In genomic region chr2:102046135-102046901, GRCh38 we compare ENCODE assay signal across 18 cellular contexts. TPM values are rescaled to one million over a fixed set of nuclear protein-coding genes. Genes with fewer than 3 reads are reported as not detected.
A peak's percentile ranks its signal among the peaks of the same experiment; 100 is the strongest.
DNase-seq lines count a peak whose midpoint lies in the region; TF ChIP-seq lines count a peak whose summit lies in the region.
"Had no signal": no experiment of that assay in that cellular context is flagged by ENCODE, and none has a peak within 500 bp of the region (broad histone marks: within the 10 kb centered on the region; RNA-seq: fewer than 3 reads in every experiment).

No MANE protein-coding gene starts in this region.

- intact Hi-C loops in breast epithelium (cut with DNase I; ENCODE audit: low total_unique reads), result no loop called here
- intact Hi-C loops in MCF 10A (cut with micrococcal nuclease), result no loop called here
- intact Hi-C loops in vagina (cut with DNase I), result no loop called here
- intact Hi-C loops in CD14-positive monocyte (cut with micrococcal nuclease), result no loop called here

- H3K36me3 Mint-ChIP-seq in MCF 10A (ENCODE audit: insufficient read depth, unreplicated experiment), result no peaks in the 10 kb centered on the region
- H3K36me3 Mint-ChIP-seq in nephron (ENCODE audit: low read depth), result no peaks in the 10 kb centered on the region
- H3K36me3 Mint-ChIP-seq in CD14-positive monocyte, result peaks cover 2 to 3% of the 10 kb centered on the region in 2 donors
- H3K36me3 Mint-ChIP-seq: CD8-positive, alpha-beta memory T cell; mesothelial cell of epicardium had no signal

- TF ChIP-seq CTCF in breast epithelium (IDR thresholded peaks at IDR 0.05) (no peak), MCF 10A (IDR thresholded peaks at IDR 0.05; ENCODE audit: unreplicated experiment) (no peak), nephron (IDR thresholded peaks at IDR 0.05; ENCODE audit: unreplicated experiment in 3 of 3) (no peak), vagina (IDR thresholded peaks at IDR 0.05) (no peak), CD14-positive monocyte (IDR thresholded peaks at IDR 0.05) (no peak)

- no peaks in the 10 kb centered on the region for H3K9me3 Mint-ChIP-seq in MCF 10A (ENCODE audit: unreplicated experiment)
- no peaks in the 10 kb centered on the region for H3K9me3 Mint-ChIP-seq in nephron
- H3K9me3 Mint-ChIP-seq in CD14-positive monocyte, result peaks cover 0 to 6% (median 0%) of the 10 kb centered on the region in 7 donors
- H3K9me3 Mint-ChIP-seq: activated CD4-positive, alpha-beta memory T cell treated with anti-CD3 and anti-CD28 coated beads for 36 hours; CD8-positive, alpha-beta memory T cell; stimulated activated naive CD8-positive, alpha-beta T cell treated with anti-CD3 and anti-CD28 coated beads, Interleukin-15, Interleukin-2, amounts not matched to agents 100 ng/mL and 50 ng/mL, for 24 hours had no signal

- H3K4me3 ChIP-seq in breast epithelium (no peak overlapping the region), vagina (no peak overlapping the region)
- H3K4me3 ChIP-seq: coronary artery had no signal

- peaks cover 0 to 18% of the 10 kb centered on the region in 2 donors for H3K4me1 ChIP-seq in breast epithelium
- H3K4me1 ChIP-seq in vagina, result peaks cover 62% of the 10 kb centered on the region

- in situ Hi-C loops in ACHN (cut with HindIII; ENCODE audit: low pct_ligation_motif_present, low pct_unique_long_range_greater_than_20kb, low sequenced_read_pairs), result no loop called here

- H3K27ac Mint-ChIP-seq in MCF 10A (ENCODE audit: low read depth, unreplicated experiment) (no peak overlapping the region), nephron (peak overlapping the region in 2 of 3 experiments; percentile 29 to 47), CD14-positive monocyte (peak overlapping the region in 3 of 7 donors; percentile 32 to 74 (median 57))
- H3K27ac Mint-ChIP-seq: activated CD4-positive, alpha-beta memory T cell treated with anti-CD3 and anti-CD28 coated beads for 36 hours; mesothelial cell of epicardium; stimulated activated naive CD8-positive, alpha-beta T cell treated with anti-CD3 and anti-CD28 coated beads, Interleukin-15, Interleukin-2, amounts not matched to agents 100 ng/mL and 50 ng/mL, for 24 hours had no signal

- POLR2A ChIA-PET in MCF 10A (lab: Yijun Ruan, JAX), result interaction anchor here (0.8 kb wide), 1 partner anchor 19 kb away, joined by 3 read pairs; no protein-coding TSS in a partner anchor

- peak overlapping the region; percentile 51 to 63 for H3K27ac ChIP-seq in breast epithelium
- H3K27ac ChIP-seq in vagina, result peak overlapping the region; percentile 91
- H3K27ac ChIP-seq: 22Rv1 had no signal

- no peak overlapping the region for H3K4me3 Mint-ChIP-seq in MCF 10A (ENCODE audit: unreplicated experiment)
- no peak overlapping the region for H3K4me3 Mint-ChIP-seq in nephron
- H3K4me3 Mint-ChIP-seq in CD14-positive monocyte, result no peak overlapping the region
- H3K4me3 Mint-ChIP-seq: activated CD4-positive, alpha-beta memory T cell treated with anti-CD3 and anti-CD28 coated beads for 36 hours; CD8-positive, alpha-beta memory T cell; mesothelial cell of epicardium; stimulated activated naive CD8-positive, alpha-beta T cell treated with anti-CD3 and anti-CD28 coated beads, Interleukin-15, Interleukin-2, amounts not matched to agents 100 ng/mL and 50 ng/mL, for 24 hours had no signal

- no peaks in the 10 kb centered on the region for H3K36me3 ChIP-seq in breast epithelium
- no peaks in the 10 kb centered on the region for H3K36me3 ChIP-seq in vagina

- H3K27me3 ChIP-seq in breast epithelium, result no peaks in the 10 kb centered on the region
- no peaks in the 10 kb centered on the region for H3K27me3 ChIP-seq in vagina

- no peaks in the 10 kb centered on the region for H3K27me3 Mint-ChIP-seq in MCF 10A (ENCODE audit: insufficient read depth, unreplicated experiment)
- H3K27me3 Mint-ChIP-seq in nephron (ENCODE audit: low read depth), result peaks cover 6% of the 10 kb centered on the region
- H3K27me3 Mint-ChIP-seq in CD14-positive monocyte (ENCODE audit: low read depth in 3 of 3), result peaks cover 2 to 18% (median 11%) of the 10 kb centered on the region in 3 donors

- H3K9me3 ChIP-seq in breast epithelium (no peaks in the 10 kb centered on the region), vagina (no peaks in the 10 kb centered on the region)

- TF ChIP-seq POLR2A in breast epithelium (IDR thresholded peaks at IDR 0.05) (no peak), vagina (IDR thresholded peaks at IDR 0.05) (no peak)

- H3K4me1 Mint-ChIP-seq in MCF 10A (ENCODE audit: insufficient read depth, unreplicated experiment) (peaks cover 32% of the 10 kb centered on the region), nephron (peaks cover 31% of the 10 kb centered on the region), CD14-positive monocyte (peaks cover 65% of the 10 kb centered on the region)
- H3K4me1 Mint-ChIP-seq: CD8-positive, alpha-beta memory T cell had no signal

- DNase-seq in breast epithelium (ENCODE audit: low spot score in 2 of 2), result no peak
- DNase-seq in MCF 10A (ENCODE audit: unreplicated experiment), result no peak
- peak; percentile 57 for DNase-seq in fibroblast of peridontal ligament (ENCODE audit: extremely low read depth)
- DNase-seq in vagina (ENCODE audit: extremely low spot score in 2 of 2), result no peak
- no peak for DNase-seq in CD14-positive monocyte (ENCODE audit: low spot score)
- no peak for DNase-seq in ACHN
- DNase-seq in islet precursor cell, result no peak
- DNase-seq: activated CD4-positive, alpha-beta memory T cell treated with anti-CD3 and anti-CD28 coated beads for 36 hours; CD8-positive, alpha-beta memory T cell; GF-D8; Kasumi-1; NCI-H1694 treated with DMSO at 0.1 percent for 48 hours; stimulated activated CD4-positive, alpha-beta T cell treated with anti-CD3 and anti-CD28 coated beads, Interleukin-12 subunit alpha, Interleukin-12 subunit beta, amount 100 ng/mL, for 4 hours had no signal

- CTCF ChIA-PET in MCF 10A (lab: Yijun Ruan, JAX), result interaction anchor here (0.7 to 1.0 kb wide), 3 partner anchors 25 to 169 kb away, joined by 3 read pairs; no protein-coding TSS in a partner anchor

- BruUV-seq in MCF 10A (replicated peaks; lab: Mats Ljungman, UMichigan), result no TSS peak

RNA-seq across cellular contexts. Expression of gene IL1R2, which starts 54.6 kb away (rescaled TPM):
- total RNA-seq in breast epithelium, result 1 to 10 TPM; 8.2 to 9.8 (median 8.2) TPM
- total RNA-seq in MCF 10A (2022), result not detected in 2 replicates
- total RNA-seq in vagina, result 63.3 TPM
- 10 to 100 TPM in 1 of 2 donors, 1 to 10 TPM in 1; 6.2 to 12.0 TPM for polyA plus RNA-seq in CD14-positive monocyte
- total RNA-seq: mesothelial cell of epicardium had no signal
- polyA plus RNA-seq: CD8-positive, alpha-beta memory T cell had no signal
